Comparison of ENCODE assay signal across 1 cellular context in genomic region chr3:57756022-57756527, GRCh38.
TF ChIP-seq lines count a peak whose summit lies in the region.

TSS of gene SLMAP (plus strand) at chr3:57756309. CDS start at chr3:57757652, 1,343 bp downstream.

TF ChIP-seq in HepG2, 621 proteins besides CTCF, POLR2A, EP300 and RAD21 (continued from another document and continues in another):
- TF ChIP-seq ZNF142 (CRISPR knock-in tag; IDR thresholded peaks at IDR 0.05) (peak; percentile 97), KLF11 (CRISPR knock-in tag; IDR thresholded peaks at IDR 0.05) (no peak), ZNF589 (CRISPR knock-in tag; conservative IDR thresholded peaks at IDR 0.05) (peak; percentile 50; the same call in 1 of the 2 replicates), ZNF792 (CRISPR knock-in tag; IDR thresholded peaks at IDR 0.05) (peak; percentile 82), PHF5A (CRISPR knock-in tag; IDR thresholded peaks at IDR 0.05; ENCODE audit: low read depth, unreplicated experiment) (peak; percentile 65), PHF8 (CRISPR knock-in tag; IDR thresholded peaks at IDR 0.05) (peak; percentile 79), SRSF1 (optimal IDR thresholded peaks at IDR 0.05; ENCODE audit: low read depth, low read length) (peak; percentile 32), HOXA9 (CRISPR knock-in tag; IDR thresholded peaks at IDR 0.05; ENCODE audit: borderline replicate concordance) (no peak; the same call in 1 of the 2 replicates), TIGD3 (CRISPR knock-in tag; IDR thresholded peaks at IDR 0.05; ENCODE audit: borderline replicate concordance) (no peak), ARID4A (CRISPR knock-in tag; IDR thresholded peaks at IDR 0.05; ENCODE audit: borderline replicate concordance) (peak; percentile 89; the same call in 1 of the 2 replicates), YEATS2 (CRISPR knock-in tag; IDR thresholded peaks at IDR 0.05; ENCODE audit: borderline replicate concordance) (peak; percentile 87), CCAR2 (optimal IDR thresholded peaks at IDR 0.05; ENCODE audit: low read depth, low read length) (no peak), ZFYVE20 (CRISPR knock-in tag; IDR thresholded peaks at IDR 0.05; ENCODE audit: borderline replicate concordance, low read depth) (no peak), ZNF407 (CRISPR knock-in tag; IDR thresholded peaks at IDR 0.05; ENCODE audit: not compliant biosample characterization) (peak; percentile 39), ZNF75D (CRISPR knock-in tag; IDR thresholded peaks at IDR 0.05; ENCODE audit: borderline replicate concordance) (no peak), ZNF124 (CRISPR knock-in tag; IDR thresholded peaks at IDR 0.05) (no peak), ZNF781 (CRISPR knock-in tag; IDR thresholded peaks at IDR 0.05; ENCODE audit: borderline replicate concordance, not compliant biosample characterization) (no peak), ZNF354B (CRISPR knock-in tag; IDR thresholded peaks at IDR 0.05) (no peak), IRF1 (CRISPR knock-in tag; IDR thresholded peaks at IDR 0.05; ENCODE audit: low read depth) (no peak), ZNF776 (CRISPR knock-in tag; IDR thresholded peaks at IDR 0.05) (peak; percentile 42; the same call in 1 of the 2 replicates), RCOR2 (CRISPR knock-in tag; IDR thresholded peaks at IDR 0.05) (0 out of 2 replicates have a peak, but pooled peaks have one; percentile 19), ASH2L (IDR thresholded peaks at IDR 0.05; ENCODE audit: insufficient read length, low read depth, low read length) (peak; percentile 91), ATF4 (CRISPR knock-in tag; IDR thresholded peaks at IDR 0.05) (peak in 1 of 2 experiments; percentile 74; a peak in 2 of 4 replicates), ATAD3A (CRISPR knock-in tag; IDR thresholded peaks at IDR 0.05) (no peak)
